8 cellular contexts compared by ENCODE assay signal in the genomic region with DNA sequence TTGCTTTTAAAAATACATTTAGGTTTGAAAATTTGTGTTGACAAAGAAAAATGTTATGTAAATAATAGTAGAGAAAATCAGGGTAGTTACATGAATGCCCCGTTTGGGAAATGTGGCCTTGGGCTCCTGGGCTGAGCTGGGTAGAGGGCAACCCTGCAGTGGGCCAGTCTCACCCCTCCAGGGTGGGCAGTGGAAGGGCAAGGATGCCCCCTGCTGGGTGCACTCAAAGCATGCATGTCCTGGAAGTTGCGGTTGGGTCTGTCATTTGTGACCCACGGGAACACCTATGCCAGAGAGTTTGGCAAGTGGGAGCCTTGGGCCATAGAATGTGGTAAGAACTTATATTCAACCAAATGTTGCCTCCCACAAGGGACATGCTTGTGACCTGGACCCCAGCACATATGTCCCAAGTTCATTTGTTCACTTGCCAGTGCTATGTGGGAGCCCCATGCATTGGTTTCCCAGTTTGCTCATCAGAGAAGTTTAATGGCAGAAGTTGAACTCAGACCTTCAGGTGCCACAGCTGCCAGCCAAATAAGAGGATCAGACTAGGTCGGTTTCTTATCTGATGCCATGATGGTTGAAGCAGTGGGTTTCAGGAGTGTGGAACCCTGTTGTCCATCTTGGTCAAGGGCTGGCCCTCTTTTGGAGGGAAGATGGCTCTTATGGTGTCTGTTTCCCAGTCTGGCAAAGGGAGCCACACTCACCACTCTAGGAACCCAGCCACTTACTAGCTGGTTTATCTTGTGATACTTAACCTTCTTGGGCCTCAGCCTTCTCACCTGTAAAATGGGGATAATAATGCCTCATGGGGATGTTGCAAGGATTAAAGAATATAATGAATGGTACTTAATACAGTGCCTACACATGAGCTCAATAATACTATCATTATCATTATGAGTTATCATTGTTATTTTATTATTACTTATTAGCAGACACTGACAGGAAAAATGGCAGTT. TPM values are rescaled to one million over a fixed set of nuclear protein-coding genes. Genes with fewer than 3 reads are reported as not detected.
DNase-seq lines count a peak whose midpoint lies in the region; ATAC-seq and TF ChIP-seq lines count a peak whose summit lies in the region.

No MANE protein-coding gene starts in this region.

- H3K4me1 ChIP-seq in naive thymus-derived CD4-positive, alpha-beta T cell (ENCODE audit: control insufficient read depth in 2 of 2, insufficient read depth in 2 of 2, low read length in 2 of 2) = peaks cover 32% of the 10 kb centered on the region in 2 donors
- H3K4me1 ChIP-seq in upper lobe of right lung = peaks cover 29% of the 10 kb centered on the region

- CTCF ChIA-PET in activated CD4-positive, alpha-beta T cell treated with anti-CD3 and anti-CD28 coated beads for 36 hours (lab: Charles Lee) = interaction anchor here (0.5 to 21.7 kb wide), 29 partner anchors 9 to 523 kb away, joined by 3 to 393 read pairs (median 4); a partner anchor contains a TSS
- CTCF ChIA-PET in naive thymus-derived CD4-positive, alpha-beta T cell (lab: Charles Lee) = interaction anchor here (0.7 to 19.9 kb wide), 19 partner anchors 7 to 1718 kb away, joined by 3 to 366 read pairs (median 5); a partner anchor contains a TSS

- H3K27ac ChIP-seq in naive thymus-derived CD4-positive, alpha-beta T cell (ENCODE audit: low read depth, low read length) = no peak overlapping the region
- no peak overlapping the region for H3K27ac ChIP-seq in upper lobe of right lung

- H3K27me3 ChIP-seq in naive thymus-derived CD4-positive, alpha-beta T cell (ENCODE audit: control insufficient read depth in 2 of 2, insufficient read depth in 2 of 2, low read length in 2 of 2) = no peaks in the 10 kb centered on the region
- no peaks in the 10 kb centered on the region for H3K27me3 ChIP-seq in upper lobe of right lung

- H3K27ac Mint-ChIP-seq in activated CD4-positive, alpha-beta T cell treated with anti-CD3 and anti-CD28 coated beads for 36 hours = peak overlapping the region; percentile 97
- peak overlapping the region; percentile 75 to 98 (median 94) for H3K27ac Mint-ChIP-seq in naive thymus-derived CD4-positive, alpha-beta T cell

- no peak overlapping the region for H3K4me3 ChIP-seq in naive thymus-derived CD4-positive, alpha-beta T cell (ENCODE audit: low read length)
- H3K4me3 ChIP-seq in upper lobe of right lung = no peak overlapping the region

- TF ChIP-seq CTCF in upper lobe of right lung (IDR thresholded peaks at IDR 0.05) = peak; percentile 71

- DNase-seq in ELF-1 (ENCODE audit: low read depth, low spot score) (peak; percentile 78), LoVo (ENCODE audit: low spot score) (peak; percentile 27), upper lobe of right lung (peak; percentile 80), T1000 (lab: John Stamatoyannopoulos, UW) (no peak)
- peak; percentile 85 for DNase-seq in activated CD4-positive, alpha-beta T cell treated with anti-CD3 and anti-CD28 coated beads for 36 hours
- DNase-seq in effector CD8-positive, alpha-beta T cell (lab: John Stamatoyannopoulos, UW) = peak; percentile 27
- peak in 8 of 9 donors; percentile 41 to 68 (median 54) for DNase-seq in naive thymus-derived CD4-positive, alpha-beta T cell

- no peaks in the 10 kb centered on the region for H3K9me3 ChIP-seq in naive thymus-derived CD4-positive, alpha-beta T cell (ENCODE audit: control insufficient read depth in 2 of 3, low read length in 3 of 3)
- no peaks in the 10 kb centered on the region for H3K9me3 ChIP-seq in upper lobe of right lung

- intact Hi-C loops in activated CD4-positive, alpha-beta T cell treated with anti-CD3 and anti-CD28 coated beads for 36 hours (cut with DNase I, micrococcal nuclease) = loop anchor here (1.0 kb wide), 1 partner anchor 31 kb away; no protein-coding TSS in a partner anchor
- intact Hi-C loops in naive thymus-derived CD4-positive, alpha-beta T cell (cut with micrococcal nuclease) = loop anchor here (1.0 kb wide), 2 partner anchors 31 to 93 kb away; no protein-coding TSS in a partner anchor
- intact Hi-C loops in upper lobe of right lung (cut with DNase I) = no loop called here

- H3K36me3 ChIP-seq in naive thymus-derived CD4-positive, alpha-beta T cell (ENCODE audit: control insufficient read depth in 2 of 3, insufficient read depth in 3 of 3, low read length in 3 of 3) = peaks cover 0 to 8% (median 0%) of the 10 kb centered on the region in 3 experiments
- no peaks in the 10 kb centered on the region for H3K36me3 ChIP-seq in upper lobe of right lung

- POLR2A ChIA-PET in activated CD4-positive, alpha-beta T cell treated with anti-CD3 and anti-CD28 coated beads for 36 hours (lab: Charles Lee) = interaction anchor here (0.8 kb wide), 1 partner anchor 31 kb away, joined by 3 read pairs; no protein-coding TSS in a partner anchor
- POLR2A ChIA-PET in naive thymus-derived CD4-positive, alpha-beta T cell (lab: Charles Lee) = interaction anchor here (0.6 to 6.4 kb wide), 9 partner anchors 9 to 261 kb away, joined by 3 to 93 read pairs (median 4); a partner anchor contains a TSS

- ATAC-seq in activated CD4-positive, alpha-beta T cell treated with anti-CD3 and anti-CD28 coated beads for 36 hours = peak; percentile 30
- ATAC-seq in naive thymus-derived CD4-positive, alpha-beta T cell = peak; percentile 37
- peak; percentile 63 for ATAC-seq in upper lobe of right lung
- no peak for ATAC-seq in HG03159 (IDR thresholded peaks at IDR 0.05; ENCODE audit: unreplicated experiment)

- H3K27me3 Mint-ChIP-seq in activated CD4-positive, alpha-beta T cell treated with anti-CD3 and anti-CD28 coated beads for 36 hours = no peaks in the 10 kb centered on the region
- peaks cover 0 to 35% (median 0%) of the 10 kb centered on the region in 5 donors for H3K27me3 Mint-ChIP-seq in naive thymus-derived CD4-positive, alpha-beta T cell

- no peaks in the 10 kb centered on the region for H3K36me3 Mint-ChIP-seq in activated CD4-positive, alpha-beta T cell treated with anti-CD3 and anti-CD28 coated beads for 36 hours (ENCODE audit: low read depth)
- no peaks in the 10 kb centered on the region for H3K36me3 Mint-ChIP-seq in naive thymus-derived CD4-positive, alpha-beta T cell

- H3K4me3 Mint-ChIP-seq in activated CD4-positive, alpha-beta T cell treated with anti-CD3 and anti-CD28 coated beads for 36 hours = peak overlapping the region; percentile 91
- H3K4me3 Mint-ChIP-seq in naive thymus-derived CD4-positive, alpha-beta T cell = peak overlapping the region; percentile 33 to 98 (median 94)

- peaks cover 37% of the 10 kb centered on the region for H3K4me1 Mint-ChIP-seq in activated CD4-positive, alpha-beta T cell treated with anti-CD3 and anti-CD28 coated beads for 36 hours
- H3K4me1 Mint-ChIP-seq in naive thymus-derived CD4-positive, alpha-beta T cell = peaks cover 30 to 63% (median 46%) of the 10 kb centered on the region in 7 donors

- H3K9me3 Mint-ChIP-seq in activated CD4-positive, alpha-beta T cell treated with anti-CD3 and anti-CD28 coated beads for 36 hours (ENCODE audit: low read depth) = no peaks in the 10 kb centered on the region
- no peaks in the 10 kb centered on the region for H3K9me3 Mint-ChIP-seq in naive thymus-derived CD4-positive, alpha-beta T cell

RNA-seq across cellular contexts. Expression of a gene that starts 2.5 kb away (rescaled TPM):
- total RNA-seq in activated CD4-positive, alpha-beta T cell treated with anti-CD3 and anti-CD28 coated beads for 36 hours = 10 to 100 TPM; 67.9 to 86.8 TPM
- 100 to 1,000 TPM; 179 to 359 (median 186) TPM for total RNA-seq in naive thymus-derived CD4-positive, alpha-beta T cell
- polyA plus RNA-seq in naive thymus-derived CD4-positive, alpha-beta T cell = 10 to 100 TPM; 19.8 to 28.4 TPM
- 61.2 TPM for total RNA-seq in upper lobe of right lung

RNA-seq across cellular contexts. Expression of a gene that starts 13.2 kb away (rescaled TPM):
- 10 to 100 TPM in 1 of 2 experiments, 1 to 10 TPM in 1; 9.9 to 11.2 TPM for total RNA-seq in activated CD4-positive, alpha-beta T cell treated with anti-CD3 and anti-CD28 coated beads for 36 hours
- total RNA-seq in naive thymus-derived CD4-positive, alpha-beta T cell = 10 to 100 TPM in 3 of 5 experiments, 1 to 10 TPM in 2; 7.1 to 21.2 (median 12.7) TPM
- polyA plus RNA-seq in naive thymus-derived CD4-positive, alpha-beta T cell = 1 to 10 TPM; 2.0 to 2.2 TPM
- 39.5 TPM for total RNA-seq in upper lobe of right lung

RNA-seq across cellular contexts. Expression of a gene that starts 27.4 kb away (rescaled TPM):
- not detected for total RNA-seq in activated CD4-positive, alpha-beta T cell treated with anti-CD3 and anti-CD28 coated beads for 36 hours
- under 1 TPM in 2 of 5 experiments, not detected in 3; 0.27 TPM for total RNA-seq in naive thymus-derived CD4-positive, alpha-beta T cell
- not detected for polyA plus RNA-seq in naive thymus-derived CD4-positive, alpha-beta T cell
- not detected for total RNA-seq in upper lobe of right lung

RNA-seq across cellular contexts. Expression of a gene that starts 30.5 kb away (rescaled TPM):
- total RNA-seq in activated CD4-positive, alpha-beta T cell treated with anti-CD3 and anti-CD28 coated beads for 36 hours = under 1 TPM; 0.65 to 0.98 TPM
- 1 to 10 TPM in 4 of 5 experiments, under 1 TPM in 1; 0.73 to 2.7 (median 1.6) TPM for total RNA-seq in naive thymus-derived CD4-positive, alpha-beta T cell
- under 1 TPM; 0.07 to 0.30 TPM for polyA plus RNA-seq in naive thymus-derived CD4-positive, alpha-beta T cell
- 72.5 TPM for total RNA-seq in upper lobe of right lung

RNA-seq across cellular contexts. Expression of a gene that starts 40.6 kb away (rescaled TPM):
- total RNA-seq in activated CD4-positive, alpha-beta T cell treated with anti-CD3 and anti-CD28 coated beads for 36 hours = not detected
- not detected for total RNA-seq in naive thymus-derived CD4-positive, alpha-beta T cell
- polyA plus RNA-seq in naive thymus-derived CD4-positive, alpha-beta T cell = not detected
- not detected for total RNA-seq in upper lobe of right lung
